Comparison of ENCODE assay signal across 1 cellular context in the genomic region with DNA sequence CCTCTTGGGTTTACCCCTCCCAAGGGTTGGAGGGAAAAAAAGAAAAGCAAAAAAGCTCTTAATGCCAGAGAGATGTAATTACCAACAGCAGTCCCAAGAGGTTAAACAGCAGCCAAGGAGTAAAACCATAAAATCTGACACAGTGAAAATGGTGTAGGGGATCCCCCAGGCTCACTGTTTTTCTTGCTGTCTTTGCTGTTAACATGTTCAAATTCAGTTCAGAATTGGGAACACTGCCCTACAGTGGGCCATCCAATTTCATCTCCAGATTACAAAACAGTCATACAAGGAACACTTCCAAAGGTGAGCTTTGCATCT.
TF ChIP-seq lines count a peak whose summit lies in the region.

No MANE protein-coding gene starts in this region.

TF ChIP-seq in neural cell, 6 proteins besides CTCF, POLR2A, EP300 and RAD21:
- TF ChIP-seq, protein P1, sequence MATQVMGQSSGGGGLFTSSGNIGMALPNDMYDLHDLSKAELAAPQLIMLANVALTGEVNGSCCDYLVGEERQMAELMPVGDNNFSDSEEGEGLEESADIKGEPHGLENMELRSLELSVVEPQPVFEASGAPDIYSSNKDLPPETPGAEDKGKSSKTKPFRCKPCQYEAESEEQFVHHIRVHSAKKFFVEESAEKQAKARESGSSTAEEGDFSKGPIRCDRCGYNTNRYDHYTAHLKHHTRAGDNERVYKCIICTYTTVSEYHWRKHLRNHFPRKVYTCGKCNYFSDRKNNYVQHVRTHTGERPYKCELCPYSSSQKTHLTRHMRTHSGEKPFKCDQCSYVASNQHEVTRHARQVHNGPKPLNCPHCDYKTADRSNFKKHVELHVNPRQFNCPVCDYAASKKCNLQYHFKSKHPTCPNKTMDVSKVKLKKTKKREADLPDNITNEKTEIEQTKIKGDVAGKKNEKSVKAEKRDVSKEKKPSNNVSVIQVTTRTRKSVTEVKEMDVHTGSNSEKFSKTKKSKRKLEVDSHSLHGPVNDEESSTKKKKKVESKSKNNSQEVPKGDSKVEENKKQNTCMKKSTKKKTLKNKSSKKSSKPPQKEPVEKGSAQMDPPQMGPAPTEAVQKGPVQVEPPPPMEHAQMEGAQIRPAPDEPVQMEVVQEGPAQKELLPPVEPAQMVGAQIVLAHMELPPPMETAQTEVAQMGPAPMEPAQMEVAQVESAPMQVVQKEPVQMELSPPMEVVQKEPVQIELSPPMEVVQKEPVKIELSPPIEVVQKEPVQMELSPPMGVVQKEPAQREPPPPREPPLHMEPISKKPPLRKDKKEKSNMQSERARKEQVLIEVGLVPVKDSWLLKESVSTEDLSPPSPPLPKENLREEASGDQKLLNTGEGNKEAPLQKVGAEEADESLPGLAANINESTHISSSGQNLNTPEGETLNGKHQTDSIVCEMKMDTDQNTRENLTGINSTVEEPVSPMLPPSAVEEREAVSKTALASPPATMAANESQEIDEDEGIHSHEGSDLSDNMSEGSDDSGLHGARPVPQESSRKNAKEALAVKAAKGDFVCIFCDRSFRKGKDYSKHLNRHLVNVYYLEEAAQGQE (IDR thresholded peaks at IDR 0.05; ENCODE audit: borderline replicate concordance): peak; percentile 3
- no peak for TF ChIP-seq EZH2 (IDR thresholded peaks at IDR 0.05; ENCODE audit: borderline replicate concordance, insufficient read depth, low read length, poor library complexity, severe bottlenecking)
